ENCODE assay signal across 1 cellular context in the genomic region with DNA sequence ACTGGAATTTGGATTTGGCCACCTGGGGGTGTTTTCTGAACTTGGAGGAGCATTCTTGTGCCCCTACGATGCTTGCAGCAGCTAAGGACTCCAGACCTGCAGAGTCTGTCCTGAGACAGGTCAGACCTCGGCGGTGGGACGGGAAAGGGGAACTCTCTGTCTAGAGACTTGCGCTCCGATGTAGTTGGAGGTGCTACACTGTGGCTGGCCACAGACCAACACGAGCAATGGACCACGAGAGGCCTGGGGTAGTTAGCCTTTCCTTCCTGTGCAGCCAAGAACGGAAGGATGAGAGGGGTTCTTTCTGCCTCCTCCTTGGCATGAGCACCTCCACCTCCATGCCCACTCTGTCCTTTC.
TF ChIP-seq lines count a peak whose summit lies in the region.

No MANE protein-coding gene starts in this region.

TF ChIP-seq in GM12878, 131 proteins besides CTCF, POLR2A, EP300 and RAD21:
- TF ChIP-seq, protein P1, sequence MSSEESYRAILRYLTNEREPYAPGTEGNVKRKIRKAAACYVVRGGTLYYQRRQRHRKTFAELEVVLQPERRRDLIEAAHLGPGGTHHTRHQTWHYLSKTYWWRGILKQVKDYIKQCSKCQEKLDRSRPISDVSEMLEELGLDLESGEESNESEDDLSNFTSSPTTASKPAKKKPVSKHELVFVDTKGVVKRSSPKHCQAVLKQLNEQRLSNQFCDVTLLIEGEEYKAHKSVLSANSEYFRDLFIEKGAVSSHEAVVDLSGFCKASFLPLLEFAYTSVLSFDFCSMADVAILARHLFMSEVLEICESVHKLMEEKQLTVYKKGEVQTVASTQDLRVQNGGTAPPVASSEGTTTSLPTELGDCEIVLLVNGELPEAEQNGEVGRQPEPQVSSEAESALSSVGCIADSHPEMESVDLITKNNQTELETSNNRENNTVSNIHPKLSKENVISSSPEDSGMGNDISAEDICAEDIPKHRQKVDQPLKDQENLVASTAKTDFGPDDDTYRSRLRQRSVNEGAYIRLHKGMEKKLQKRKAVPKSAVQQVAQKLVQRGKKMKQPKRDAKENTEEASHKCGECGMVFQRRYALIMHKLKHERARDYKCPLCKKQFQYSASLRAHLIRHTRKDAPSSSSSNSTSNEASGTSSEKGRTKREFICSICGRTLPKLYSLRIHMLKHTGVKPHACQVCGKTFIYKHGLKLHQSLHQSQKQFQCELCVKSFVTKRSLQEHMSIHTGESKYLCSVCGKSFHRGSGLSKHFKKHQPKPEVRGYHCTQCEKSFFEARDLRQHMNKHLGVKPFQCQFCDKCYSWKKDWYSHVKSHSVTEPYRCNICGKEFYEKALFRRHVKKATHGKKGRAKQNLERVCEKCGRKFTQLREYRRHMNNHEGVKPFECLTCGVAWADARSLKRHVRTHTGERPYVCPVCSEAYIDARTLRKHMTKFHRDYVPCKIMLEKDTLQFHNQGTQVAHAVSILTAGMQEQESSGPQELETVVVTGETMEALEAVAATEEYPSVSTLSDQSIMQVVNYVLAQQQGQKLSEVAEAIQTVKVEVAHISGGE (CRISPR knock-in tag; IDR thresholded peaks at IDR 0.05), result no peak
- TF ChIP-seq POU2F2 (IDR thresholded peaks at IDR 0.05; ENCODE audit: borderline replicate concordance, low read depth, low read length) (no peak), PML (IDR thresholded peaks at IDR 0.05; ENCODE audit: low read length) (no peak), MYC (IDR thresholded peaks at IDR 0.05; ENCODE audit: insufficient read depth, insufficient read length, insufficient replicate concordance, low read length, severe bottlenecking) (no peak), NFYA (IDR thresholded peaks at IDR 0.05; ENCODE audit: borderline replicate concordance, low read depth, low read length) (no peak), YBX1 (IDR thresholded peaks at IDR 0.05) (no peak), ZNF207 (IDR thresholded peaks at IDR 0.05; ENCODE audit: borderline replicate concordance) (no peak), SIX5 (IDR thresholded peaks at IDR 0.05; ENCODE audit: low read depth, low read length, severe bottlenecking) (no peak), FOS (IDR thresholded peaks at IDR 0.05; ENCODE audit: borderline replicate concordance, extremely low read depth, insufficient read length) (no peak), FOXM1 (IDR thresholded peaks at IDR 0.05; ENCODE audit: low read depth, low read length) (no peak), SMARCA5 (IDR thresholded peaks at IDR 0.05) (no peak)
- TF ChIP-seq, protein P2, sequence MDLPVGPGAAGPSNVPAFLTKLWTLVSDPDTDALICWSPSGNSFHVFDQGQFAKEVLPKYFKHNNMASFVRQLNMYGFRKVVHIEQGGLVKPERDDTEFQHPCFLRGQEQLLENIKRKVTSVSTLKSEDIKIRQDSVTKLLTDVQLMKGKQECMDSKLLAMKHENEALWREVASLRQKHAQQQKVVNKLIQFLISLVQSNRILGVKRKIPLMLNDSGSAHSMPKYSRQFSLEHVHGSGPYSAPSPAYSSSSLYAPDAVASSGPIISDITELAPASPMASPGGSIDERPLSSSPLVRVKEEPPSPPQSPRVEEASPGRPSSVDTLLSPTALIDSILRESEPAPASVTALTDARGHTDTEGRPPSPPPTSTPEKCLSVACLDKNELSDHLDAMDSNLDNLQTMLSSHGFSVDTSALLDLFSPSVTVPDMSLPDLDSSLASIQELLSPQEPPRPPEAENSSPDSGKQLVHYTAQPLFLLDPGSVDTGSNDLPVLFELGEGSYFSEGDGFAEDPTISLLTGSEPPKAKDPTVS (IDR thresholded peaks at IDR 0.05; ENCODE audit: low read depth, low read length), result no peak
- TF ChIP-seq, protein P3, sequence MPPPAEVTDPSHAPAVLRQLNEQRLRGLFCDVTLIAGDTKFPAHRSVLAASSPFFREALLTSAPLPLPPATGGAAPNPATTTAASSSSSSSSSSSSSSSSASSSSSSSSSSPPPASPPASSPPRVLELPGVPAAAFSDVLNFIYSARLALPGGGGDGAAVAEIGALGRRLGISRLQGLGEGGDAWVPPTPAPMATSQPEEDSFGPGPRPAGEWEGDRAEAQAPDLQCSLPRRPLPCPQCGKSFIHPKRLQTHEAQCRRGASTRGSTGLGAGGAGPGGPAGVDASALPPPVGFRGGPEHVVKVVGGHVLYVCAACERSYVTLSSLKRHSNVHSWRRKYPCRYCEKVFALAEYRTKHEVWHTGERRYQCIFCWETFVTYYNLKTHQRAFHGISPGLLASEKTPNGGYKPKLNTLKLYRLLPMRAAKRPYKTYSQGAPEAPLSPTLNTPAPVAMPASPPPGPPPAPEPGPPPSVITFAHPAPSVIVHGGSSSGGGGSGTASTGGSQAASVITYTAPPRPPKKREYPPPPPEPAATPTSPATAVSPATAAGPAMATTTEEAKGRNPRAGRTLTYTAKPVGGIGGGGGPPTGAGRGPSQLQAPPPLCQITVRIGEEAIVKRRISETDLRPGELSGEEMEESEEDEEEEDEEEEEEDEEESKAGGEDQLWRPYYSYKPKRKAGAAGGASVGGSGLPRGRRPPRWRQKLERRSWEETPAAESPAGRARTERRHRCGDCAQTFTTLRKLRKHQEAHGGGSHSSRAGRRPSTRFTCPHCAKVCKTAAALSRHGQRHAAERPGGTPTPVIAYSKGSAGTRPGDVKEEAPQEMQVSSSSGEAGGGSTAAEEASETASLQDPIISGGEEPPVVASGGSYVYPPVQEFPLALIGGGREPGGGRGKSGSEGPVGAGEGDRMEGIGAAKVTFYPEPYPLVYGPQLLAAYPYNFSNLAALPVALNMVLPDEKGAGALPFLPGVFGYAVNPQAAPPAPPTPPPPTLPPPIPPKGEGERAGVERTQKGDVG (CRISPR knock-in tag; IDR thresholded peaks at IDR 0.05), result no peak
- TF ChIP-seq, protein P4, sequence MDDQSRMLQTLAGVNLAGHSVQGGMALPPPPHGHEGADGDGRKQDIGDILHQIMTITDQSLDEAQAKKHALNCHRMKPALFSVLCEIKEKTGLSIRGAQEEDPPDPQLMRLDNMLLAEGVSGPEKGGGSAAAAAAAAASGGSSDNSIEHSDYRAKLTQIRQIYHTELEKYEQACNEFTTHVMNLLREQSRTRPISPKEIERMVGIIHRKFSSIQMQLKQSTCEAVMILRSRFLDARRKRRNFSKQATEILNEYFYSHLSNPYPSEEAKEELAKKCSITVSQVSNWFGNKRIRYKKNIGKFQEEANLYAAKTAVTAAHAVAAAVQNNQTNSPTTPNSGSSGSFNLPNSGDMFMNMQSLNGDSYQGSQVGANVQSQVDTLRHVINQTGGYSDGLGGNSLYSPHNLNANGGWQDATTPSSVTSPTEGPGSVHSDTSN (IDR thresholded peaks at IDR 0.05; ENCODE audit: insufficient replicate concordance, low read depth, low read length), result no peak
- TF ChIP-seq, protein P5, sequence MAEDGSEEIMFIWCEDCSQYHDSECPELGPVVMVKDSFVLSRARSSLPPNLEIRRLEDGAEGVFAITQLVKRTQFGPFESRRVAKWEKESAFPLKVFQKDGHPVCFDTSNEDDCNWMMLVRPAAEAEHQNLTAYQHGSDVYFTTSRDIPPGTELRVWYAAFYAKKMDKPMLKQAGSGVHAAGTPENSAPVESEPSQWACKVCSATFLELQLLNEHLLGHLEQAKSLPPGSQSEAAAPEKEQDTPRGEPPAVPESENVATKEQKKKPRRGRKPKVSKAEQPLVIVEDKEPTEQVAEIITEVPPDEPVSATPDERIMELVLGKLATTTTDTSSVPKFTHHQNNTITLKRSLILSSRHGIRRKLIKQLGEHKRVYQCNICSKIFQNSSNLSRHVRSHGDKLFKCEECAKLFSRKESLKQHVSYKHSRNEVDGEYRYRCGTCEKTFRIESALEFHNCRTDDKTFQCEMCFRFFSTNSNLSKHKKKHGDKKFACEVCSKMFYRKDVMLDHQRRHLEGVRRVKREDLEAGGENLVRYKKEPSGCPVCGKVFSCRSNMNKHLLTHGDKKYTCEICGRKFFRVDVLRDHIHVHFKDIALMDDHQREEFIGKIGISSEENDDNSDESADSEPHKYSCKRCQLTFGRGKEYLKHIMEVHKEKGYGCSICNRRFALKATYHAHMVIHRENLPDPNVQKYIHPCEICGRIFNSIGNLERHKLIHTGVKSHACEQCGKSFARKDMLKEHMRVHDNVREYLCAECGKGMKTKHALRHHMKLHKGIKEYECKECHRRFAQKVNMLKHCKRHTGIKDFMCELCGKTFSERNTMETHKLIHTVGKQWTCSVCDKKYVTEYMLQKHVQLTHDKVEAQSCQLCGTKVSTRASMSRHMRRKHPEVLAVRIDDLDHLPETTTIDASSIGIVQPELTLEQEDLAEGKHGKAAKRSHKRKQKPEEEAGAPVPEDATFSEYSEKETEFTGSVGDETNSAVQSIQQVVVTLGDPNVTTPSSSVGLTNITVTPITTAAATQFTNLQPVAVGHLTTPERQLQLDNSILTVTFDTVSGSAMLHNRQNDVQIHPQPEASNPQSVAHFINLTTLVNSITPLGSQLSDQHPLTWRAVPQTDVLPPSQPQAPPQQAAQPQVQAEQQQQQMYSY (CRISPR knock-in tag; IDR thresholded peaks at IDR 0.05), result no peak
- TF ChIP-seq, protein P6, sequence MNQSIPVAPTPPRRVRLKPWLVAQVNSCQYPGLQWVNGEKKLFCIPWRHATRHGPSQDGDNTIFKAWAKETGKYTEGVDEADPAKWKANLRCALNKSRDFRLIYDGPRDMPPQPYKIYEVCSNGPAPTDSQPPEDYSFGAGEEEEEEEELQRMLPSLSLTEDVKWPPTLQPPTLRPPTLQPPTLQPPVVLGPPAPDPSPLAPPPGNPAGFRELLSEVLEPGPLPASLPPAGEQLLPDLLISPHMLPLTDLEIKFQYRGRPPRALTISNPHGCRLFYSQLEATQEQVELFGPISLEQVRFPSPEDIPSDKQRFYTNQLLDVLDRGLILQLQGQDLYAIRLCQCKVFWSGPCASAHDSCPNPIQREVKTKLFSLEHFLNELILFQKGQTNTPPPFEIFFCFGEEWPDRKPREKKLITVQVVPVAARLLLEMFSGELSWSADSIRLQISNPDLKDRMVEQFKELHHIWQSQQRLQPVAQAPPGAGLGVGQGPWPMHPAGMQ (IDR thresholded peaks at IDR 0.05; ENCODE audit: borderline replicate concordance), result no peak
TF ChIP-seq in GM12878: peak in this region for 0.
